2 cellular contexts compared by ENCODE assay signal in genomic region chr1:51621161-51621560, GRCh38.
TF ChIP-seq lines count a peak whose summit lies in the region.

No MANE protein-coding gene starts in this region.

TF ChIP-seq in liver, 16 proteins besides CTCF, POLR2A, EP300 and RAD21:
- TF ChIP-seq FOXA1 (IDR thresholded peaks at IDR 0.05) (no peak), HNF4G (IDR thresholded peaks at IDR 0.05) (no peak), ZBTB33 (IDR thresholded peaks at IDR 0.05) (no peak), JUND (IDR thresholded peaks at IDR 0.05) (no peak), YY1 (IDR thresholded peaks at IDR 0.05) (no peak), MAX (IDR thresholded peaks at IDR 0.05) (no peak), HNF4A (conservative IDR thresholded peaks at IDR 0.05) (no peak), NR2F2 (IDR thresholded peaks at IDR 0.05) (no peak), REST (IDR thresholded peaks at IDR 0.05) (no peak), ATF3 (IDR thresholded peaks at IDR 0.05) (no peak), EGR1 (IDR thresholded peaks at IDR 0.05; ENCODE audit: low read depth in 2 of 2) (no peak), TAF1 (conservative IDR thresholded peaks at IDR 0.05) (no peak), GABPA (IDR thresholded peaks at IDR 0.05 in 1 of 2, conservative IDR thresholded peaks at IDR 0.05 in 1 of 2) (no peak), SP1 (IDR thresholded peaks at IDR 0.05) (no peak), FOXA2 (IDR thresholded peaks at IDR 0.05) (no peak)
TF ChIP-seq in liver: peak in this region for 0.

TF ChIP-seq in HepG2, 621 proteins besides CTCF, POLR2A, EP300 and RAD21:
- no peak for TF ChIP-seq NCOR1 (IDR thresholded peaks at IDR 0.05; ENCODE audit: borderline replicate concordance, low read length)
